ENCODE assay signal across 1 cellular context in genomic region chr19:11239377-11240000, GRCh38.
TF ChIP-seq lines count a peak whose summit lies in the region.

ANGPTL8 (plus strand) TSS chr19:11239619; CDS start chr19:11239638, 19 bp downstream.

TF ChIP-seq in HepG2, 621 proteins besides CTCF, POLR2A, EP300 and RAD21 (continued from another document):
- TF ChIP-seq CENPBD1 (CRISPR knock-in tag; IDR thresholded peaks at IDR 0.05; ENCODE audit: borderline replicate concordance, low read depth): no peak
- no peak for TF ChIP-seq WIZ (CRISPR knock-in tag; IDR thresholded peaks at IDR 0.05)
- TF ChIP-seq ZNF558 (CRISPR knock-in tag; IDR thresholded peaks at IDR 0.05; ENCODE audit: borderline replicate concordance): peak; percentile 86; the same call in 1 of the 2 replicates
- peak; percentile 39 for TF ChIP-seq ASH2L (IDR thresholded peaks at IDR 0.05; ENCODE audit: insufficient read length, low read depth, low read length)
- TF ChIP-seq ARNTL (CRISPR knock-in tag; IDR thresholded peaks at IDR 0.05): peak; percentile 92
- TF ChIP-seq TBX3 (IDR thresholded peaks at IDR 0.05; ENCODE audit: borderline replicate concordance): peak; percentile 84; the same call in 1 of the 2 replicates
- TF ChIP-seq EHMT2 (IDR thresholded peaks at IDR 0.05; ENCODE audit: borderline replicate concordance, low read depth, low read length): no peak
- 0 out of 2 replicates have a peak, but pooled peaks have one; percentile 21 for TF ChIP-seq ZNF430 (CRISPR knock-in tag; IDR thresholded peaks at IDR 0.05)
- TF ChIP-seq ZNF790 (CRISPR knock-in tag; IDR thresholded peaks at IDR 0.05; ENCODE audit: borderline replicate concordance): no peak
- no peak for TF ChIP-seq ZNF597 (CRISPR knock-in tag; IDR thresholded peaks at IDR 0.05)
- peak; percentile 80 for TF ChIP-seq MAZ (IDR thresholded peaks at IDR 0.05; ENCODE audit: borderline replicate concordance, low read depth, low read length)
- TF ChIP-seq MAZ (CRISPR knock-in tag; IDR thresholded peaks at IDR 0.05; ENCODE audit: low read depth): peak; percentile 97
- peak; percentile 77; the same call in 1 of the 2 replicates for TF ChIP-seq RNF219 (CRISPR knock-in tag; IDR thresholded peaks at IDR 0.05)
- TF ChIP-seq NFE2 (CRISPR knock-in tag; IDR thresholded peaks at IDR 0.05): no peak
TF ChIP-seq in HepG2: peak in this region for 400.
